Comparison of ENCODE assay signal across 1 cellular context in the genomic region with DNA sequence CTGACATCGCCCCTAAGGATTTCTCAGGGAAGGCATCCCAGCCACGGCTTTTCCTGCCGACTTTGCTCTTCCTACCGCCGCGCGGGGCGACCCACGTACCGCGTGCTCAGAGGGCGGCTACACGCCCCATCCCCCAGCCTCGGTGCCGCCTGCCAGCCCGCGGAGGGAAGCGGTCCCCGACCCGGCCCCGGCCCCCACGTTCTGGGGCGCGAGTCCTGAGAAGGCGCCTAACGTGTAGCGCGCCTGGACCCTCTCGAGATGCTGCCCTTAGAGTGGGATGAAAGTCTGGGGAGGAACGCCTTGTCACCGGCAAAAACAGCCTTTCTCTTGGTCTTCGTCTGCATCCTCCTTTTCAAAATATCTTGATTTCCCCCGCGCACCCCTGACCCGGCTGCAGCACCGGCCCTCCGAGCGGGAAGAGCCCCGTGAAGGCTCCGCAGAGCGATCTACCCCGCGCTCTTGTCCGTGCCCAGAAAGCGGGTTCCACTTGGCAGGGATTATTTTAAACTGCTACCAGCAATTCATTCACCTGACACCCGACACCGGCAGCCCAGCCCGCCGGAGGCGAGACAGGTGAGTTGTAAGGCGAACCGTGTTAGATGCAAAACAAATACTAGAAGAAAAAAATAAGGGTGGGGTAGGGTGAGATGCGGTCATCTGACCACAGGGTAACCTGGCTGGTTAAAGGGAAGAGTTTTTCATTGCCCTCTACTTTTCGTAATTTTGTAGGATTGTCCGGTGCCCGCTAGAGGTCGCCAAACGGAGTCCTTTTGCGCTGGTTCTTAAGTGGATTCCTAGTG.
TF ChIP-seq lines count a peak whose summit lies in the region.

No MANE protein-coding gene starts in this region.

TF ChIP-seq in HepG2, 621 proteins besides CTCF, POLR2A, EP300 and RAD21 (continued from another document and continues in another):
- no peak for TF ChIP-seq LCORL (IDR thresholded peaks at IDR 0.05)
- peak; percentile 70 for TF ChIP-seq LCORL (CRISPR knock-in tag; IDR thresholded peaks at IDR 0.05)
- no peak for TF ChIP-seq TEAD3 (CRISPR knock-in tag; optimal IDR thresholded peaks at IDR 0.05; ENCODE audit: borderline replicate concordance)
- TF ChIP-seq ZNF556 (CRISPR knock-in tag; IDR thresholded peaks at IDR 0.05; ENCODE audit: borderline replicate concordance): no peak; the same call in none of the 2 replicates
- TF ChIP-seq KMT2B (CRISPR knock-in tag; IDR thresholded peaks at IDR 0.05): 0 out of 2 replicates have a peak, but pooled peaks have one; percentile 50
- TF ChIP-seq MXI1 (IDR thresholded peaks at IDR 0.05; ENCODE audit: borderline replicate concordance, low read depth, low read length): no peak
- TF ChIP-seq NFATC3 (CRISPR knock-in tag; IDR thresholded peaks at IDR 0.05): 0 out of 2 replicates have a peak, but pooled peaks have one; percentile 46
- TF ChIP-seq WIZ (CRISPR knock-in tag; IDR thresholded peaks at IDR 0.05): no peak
- no peak for TF ChIP-seq TCF12 (IDR thresholded peaks at IDR 0.05)
- no peak for TF ChIP-seq TCF12 (CRISPR knock-in tag; IDR thresholded peaks at IDR 0.05)
- no peak for TF ChIP-seq ZNF496 (CRISPR knock-in tag; IDR thresholded peaks at IDR 0.05; ENCODE audit: insufficient replicate concordance)
- TF ChIP-seq RFX3 (CRISPR knock-in tag; IDR thresholded peaks at IDR 0.05): no peak
- TF ChIP-seq ZNF567 (CRISPR knock-in tag; IDR thresholded peaks at IDR 0.05; ENCODE audit: borderline replicate concordance): no peak
- TF ChIP-seq ZNF160 (CRISPR knock-in tag; IDR thresholded peaks at IDR 0.05): no peak
- TF ChIP-seq, protein P1, sequence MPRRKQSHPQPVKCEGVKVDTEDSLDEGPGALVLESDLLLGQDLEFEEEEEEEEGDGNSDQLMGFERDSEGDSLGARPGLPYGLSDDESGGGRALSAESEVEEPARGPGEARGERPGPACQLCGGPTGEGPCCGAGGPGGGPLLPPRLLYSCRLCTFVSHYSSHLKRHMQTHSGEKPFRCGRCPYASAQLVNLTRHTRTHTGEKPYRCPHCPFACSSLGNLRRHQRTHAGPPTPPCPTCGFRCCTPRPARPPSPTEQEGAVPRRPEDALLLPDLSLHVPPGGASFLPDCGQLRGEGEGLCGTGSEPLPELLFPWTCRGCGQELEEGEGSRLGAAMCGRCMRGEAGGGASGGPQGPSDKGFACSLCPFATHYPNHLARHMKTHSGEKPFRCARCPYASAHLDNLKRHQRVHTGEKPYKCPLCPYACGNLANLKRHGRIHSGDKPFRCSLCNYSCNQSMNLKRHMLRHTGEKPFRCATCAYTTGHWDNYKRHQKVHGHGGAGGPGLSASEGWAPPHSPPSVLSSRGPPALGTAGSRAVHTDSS (CRISPR knock-in tag; conservative IDR thresholded peaks at IDR 0.05): no peak
- no peak for TF ChIP-seq MTA3 (CRISPR knock-in tag; IDR thresholded peaks at IDR 0.05)
- peak; percentile 44; the same call in 1 of the 2 replicates for TF ChIP-seq NAIF1 (CRISPR knock-in tag; IDR thresholded peaks at IDR 0.05; ENCODE audit: borderline replicate concordance)
- no peak for TF ChIP-seq CENPX (CRISPR knock-in tag; IDR thresholded peaks at IDR 0.05)
- no peak for TF ChIP-seq NCOA5 (CRISPR knock-in tag; IDR thresholded peaks at IDR 0.05)
- TF ChIP-seq, protein P2, sequence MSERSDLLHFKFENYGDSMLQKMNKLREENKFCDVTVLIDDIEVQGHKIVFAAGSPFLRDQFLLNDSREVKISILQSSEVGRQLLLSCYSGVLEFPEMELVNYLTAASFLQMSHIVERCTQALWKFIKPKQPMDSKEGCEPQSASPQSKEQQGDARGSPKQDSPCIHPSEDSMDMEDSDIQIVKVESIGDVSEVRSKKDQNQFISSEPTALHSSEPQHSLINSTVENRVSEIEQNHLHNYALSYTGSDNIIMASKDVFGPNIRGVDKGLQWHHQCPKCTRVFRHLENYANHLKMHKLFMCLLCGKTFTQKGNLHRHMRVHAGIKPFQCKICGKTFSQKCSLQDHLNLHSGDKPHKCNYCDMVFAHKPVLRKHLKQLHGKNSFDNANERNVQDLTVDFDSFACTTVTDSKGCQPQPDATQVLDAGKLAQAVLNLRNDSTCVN (CRISPR knock-in tag; IDR thresholded peaks at IDR 0.05; ENCODE audit: borderline replicate concordance): no peak
- TF ChIP-seq ZNF10 (CRISPR knock-in tag; IDR thresholded peaks at IDR 0.05; ENCODE audit: borderline replicate concordance, low read depth): no peak
- TF ChIP-seq ZNF468 (CRISPR knock-in tag; IDR thresholded peaks at IDR 0.05): no peak
- no peak for TF ChIP-seq BHLHE40 (IDR thresholded peaks at IDR 0.05; ENCODE audit: low read length)
- no peak for TF ChIP-seq SKI (IDR thresholded peaks at IDR 0.05; ENCODE audit: partially characterized antibody)
- TF ChIP-seq, protein P3, sequence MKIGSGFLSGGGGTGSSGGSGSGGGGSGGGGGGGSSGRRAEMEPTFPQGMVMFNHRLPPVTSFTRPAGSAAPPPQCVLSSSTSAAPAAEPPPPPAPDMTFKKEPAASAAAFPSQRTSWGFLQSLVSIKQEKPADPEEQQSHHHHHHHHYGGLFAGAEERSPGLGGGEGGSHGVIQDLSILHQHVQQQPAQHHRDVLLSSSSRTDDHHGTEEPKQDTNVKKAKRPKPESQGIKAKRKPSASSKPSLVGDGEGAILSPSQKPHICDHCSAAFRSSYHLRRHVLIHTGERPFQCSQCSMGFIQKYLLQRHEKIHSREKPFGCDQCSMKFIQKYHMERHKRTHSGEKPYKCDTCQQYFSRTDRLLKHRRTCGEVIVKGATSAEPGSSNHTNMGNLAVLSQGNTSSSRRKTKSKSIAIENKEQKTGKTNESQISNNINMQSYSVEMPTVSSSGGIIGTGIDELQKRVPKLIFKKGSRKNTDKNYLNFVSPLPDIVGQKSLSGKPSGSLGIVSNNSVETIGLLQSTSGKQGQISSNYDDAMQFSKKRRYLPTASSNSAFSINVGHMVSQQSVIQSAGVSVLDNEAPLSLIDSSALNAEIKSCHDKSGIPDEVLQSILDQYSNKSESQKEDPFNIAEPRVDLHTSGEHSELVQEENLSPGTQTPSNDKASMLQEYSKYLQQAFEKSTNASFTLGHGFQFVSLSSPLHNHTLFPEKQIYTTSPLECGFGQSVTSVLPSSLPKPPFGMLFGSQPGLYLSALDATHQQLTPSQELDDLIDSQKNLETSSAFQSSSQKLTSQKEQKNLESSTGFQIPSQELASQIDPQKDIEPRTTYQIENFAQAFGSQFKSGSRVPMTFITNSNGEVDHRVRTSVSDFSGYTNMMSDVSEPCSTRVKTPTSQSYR (CRISPR knock-in tag; IDR thresholded peaks at IDR 0.05; ENCODE audit: borderline replicate concordance): peak; percentile 78
- TF ChIP-seq ZNF883 (CRISPR knock-in tag; IDR thresholded peaks at IDR 0.05; ENCODE audit: not compliant biosample characterization): no peak
- peak; percentile 65; the same call in 1 of the 2 replicates for TF ChIP-seq ZNF558 (CRISPR knock-in tag; IDR thresholded peaks at IDR 0.05; ENCODE audit: borderline replicate concordance)
- TF ChIP-seq ZNF746 (CRISPR knock-in tag; IDR thresholded peaks at IDR 0.05): no peak
- TF ChIP-seq TAF15 (IDR thresholded peaks at IDR 0.05; ENCODE audit: low read depth, low read length, poor library complexity, severe bottlenecking): no peak
- no peak; the same call in 1 of the 2 replicates for TF ChIP-seq KAT8 (CRISPR knock-in tag; IDR thresholded peaks at IDR 0.05)
- TF ChIP-seq, protein P4, sequence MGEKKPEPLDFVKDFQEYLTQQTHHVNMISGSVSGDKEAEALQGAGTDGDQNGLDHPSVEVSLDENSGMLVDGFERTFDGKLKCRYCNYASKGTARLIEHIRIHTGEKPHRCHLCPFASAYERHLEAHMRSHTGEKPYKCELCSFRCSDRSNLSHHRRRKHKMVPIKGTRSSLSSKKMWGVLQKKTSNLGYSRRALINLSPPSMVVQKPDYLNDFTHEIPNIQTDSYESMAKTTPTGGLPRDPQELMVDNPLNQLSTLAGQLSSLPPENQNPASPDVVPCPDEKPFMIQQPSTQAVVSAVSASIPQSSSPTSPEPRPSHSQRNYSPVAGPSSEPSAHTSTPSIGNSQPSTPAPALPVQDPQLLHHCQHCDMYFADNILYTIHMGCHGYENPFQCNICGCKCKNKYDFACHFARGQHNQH (CRISPR knock-in tag; IDR thresholded peaks at IDR 0.05): 0 out of 2 replicates have a peak, but pooled peaks have one; percentile 40
- no peak for TF ChIP-seq FOSL1 (CRISPR knock-in tag; IDR thresholded peaks at IDR 0.05; ENCODE audit: borderline replicate concordance)
- TF ChIP-seq CCAR2 (optimal IDR thresholded peaks at IDR 0.05; ENCODE audit: low read depth, low read length): peak; percentile 72
- peak; percentile 42; the same call in 1 of the 2 replicates for TF ChIP-seq JUN (CRISPR knock-in tag; IDR thresholded peaks at IDR 0.05)
- no peak for TF ChIP-seq HNRNPK (IDR thresholded peaks at IDR 0.05; ENCODE audit: low read depth, low read length, poor library complexity, severe bottlenecking)
- TF ChIP-seq ZFX (CRISPR knock-in tag; IDR thresholded peaks at IDR 0.05; ENCODE audit: low read depth): no peak
- TF ChIP-seq, protein P5, sequence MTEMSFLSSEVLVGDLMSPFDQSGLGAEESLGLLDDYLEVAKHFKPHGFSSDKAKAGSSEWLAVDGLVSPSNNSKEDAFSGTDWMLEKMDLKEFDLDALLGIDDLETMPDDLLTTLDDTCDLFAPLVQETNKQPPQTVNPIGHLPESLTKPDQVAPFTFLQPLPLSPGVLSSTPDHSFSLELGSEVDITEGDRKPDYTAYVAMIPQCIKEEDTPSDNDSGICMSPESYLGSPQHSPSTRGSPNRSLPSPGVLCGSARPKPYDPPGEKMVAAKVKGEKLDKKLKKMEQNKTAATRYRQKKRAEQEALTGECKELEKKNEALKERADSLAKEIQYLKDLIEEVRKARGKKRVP (CRISPR knock-in tag; IDR thresholded peaks at IDR 0.05): no peak
- TF ChIP-seq TBL1XR1 (IDR thresholded peaks at IDR 0.05; ENCODE audit: borderline replicate concordance, low read length, partially characterized antibody): no peak
- no peak for TF ChIP-seq ZNF780A (CRISPR knock-in tag; IDR thresholded peaks at IDR 0.05)
- TF ChIP-seq, protein P6, sequence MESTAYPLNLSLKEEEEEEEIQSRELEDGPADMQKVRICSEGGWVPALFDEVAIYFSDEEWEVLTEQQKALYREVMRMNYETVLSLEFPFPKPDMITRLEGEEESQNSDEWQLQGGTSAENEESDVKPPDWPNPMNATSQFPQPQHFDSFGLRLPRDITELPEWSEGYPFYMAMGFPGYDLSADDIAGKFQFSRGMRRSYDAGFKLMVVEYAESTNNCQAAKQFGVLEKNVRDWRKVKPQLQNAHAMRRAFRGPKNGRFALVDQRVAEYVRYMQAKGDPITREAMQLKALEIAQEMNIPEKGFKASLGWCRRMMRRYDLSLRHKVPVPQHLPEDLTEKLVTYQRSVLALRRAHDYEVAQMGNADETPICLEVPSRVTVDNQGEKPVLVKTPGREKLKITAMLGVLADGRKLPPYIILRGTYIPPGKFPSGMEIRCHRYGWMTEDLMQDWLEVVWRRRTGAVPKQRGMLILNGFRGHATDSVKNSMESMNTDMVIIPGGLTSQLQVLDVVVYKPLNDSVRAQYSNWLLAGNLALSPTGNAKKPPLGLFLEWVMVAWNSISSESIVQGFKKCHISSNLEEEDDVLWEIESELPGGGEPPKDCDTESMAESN (CRISPR knock-in tag; conservative IDR thresholded peaks at IDR 0.05): peak; percentile 22; the same call in 1 of the 2 replicates
- TF ChIP-seq MIER3 (CRISPR knock-in tag; IDR thresholded peaks at IDR 0.05; ENCODE audit: borderline replicate concordance): peak; percentile 57; the same call in 1 of the 2 replicates
- TF ChIP-seq POGZ (CRISPR knock-in tag; IDR thresholded peaks at IDR 0.05): no peak; the same call in 1 of the 2 replicates
- TF ChIP-seq ELF4 (CRISPR knock-in tag; IDR thresholded peaks at IDR 0.05; ENCODE audit: borderline replicate concordance): peak; percentile 62; the same call in 1 of the 2 replicates
- no peak for TF ChIP-seq SNRNP70 (IDR thresholded peaks at IDR 0.05; ENCODE audit: low read depth, low read length)
- TF ChIP-seq ZNF224 (CRISPR knock-in tag; IDR thresholded peaks at IDR 0.05): no peak
- TF ChIP-seq GABPB1 (CRISPR knock-in tag; IDR thresholded peaks at IDR 0.05): peak; percentile 60
- no peak for TF ChIP-seq PCBP2 (optimal IDR thresholded peaks at IDR 0.05; ENCODE audit: low read depth, low read length, poor library complexity, severe bottlenecking)
- TF ChIP-seq CC2D1A (CRISPR knock-in tag; IDR thresholded peaks at IDR 0.05): no peak
- TF ChIP-seq RCOR2 (CRISPR knock-in tag; IDR thresholded peaks at IDR 0.05): 0 out of 2 replicates have a peak, but pooled peaks have one; percentile 8
- peak; percentile 46; the same call in 1 of the 2 replicates for TF ChIP-seq PHF20 (CRISPR knock-in tag; IDR thresholded peaks at IDR 0.05)
- no peak for TF ChIP-seq ATF7 (IDR thresholded peaks at IDR 0.05)
- peak; percentile 53 for TF ChIP-seq ATF7 (CRISPR knock-in tag; IDR thresholded peaks at IDR 0.05)
- TF ChIP-seq RFX5 (IDR thresholded peaks at IDR 0.05; ENCODE audit: low read depth, low read length): no peak
- TF ChIP-seq, protein P7, sequence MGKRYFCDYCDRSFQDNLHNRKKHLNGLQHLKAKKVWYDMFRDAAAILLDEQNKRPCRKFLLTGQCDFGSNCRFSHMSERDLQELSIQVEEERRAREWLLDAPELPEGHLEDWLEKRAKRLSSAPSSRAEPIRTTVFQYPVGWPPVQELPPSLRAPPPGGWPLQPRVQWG (CRISPR knock-in tag; IDR thresholded peaks at IDR 0.05; ENCODE audit: borderline replicate concordance, low read depth): no peak
- TF ChIP-seq, protein P8, sequence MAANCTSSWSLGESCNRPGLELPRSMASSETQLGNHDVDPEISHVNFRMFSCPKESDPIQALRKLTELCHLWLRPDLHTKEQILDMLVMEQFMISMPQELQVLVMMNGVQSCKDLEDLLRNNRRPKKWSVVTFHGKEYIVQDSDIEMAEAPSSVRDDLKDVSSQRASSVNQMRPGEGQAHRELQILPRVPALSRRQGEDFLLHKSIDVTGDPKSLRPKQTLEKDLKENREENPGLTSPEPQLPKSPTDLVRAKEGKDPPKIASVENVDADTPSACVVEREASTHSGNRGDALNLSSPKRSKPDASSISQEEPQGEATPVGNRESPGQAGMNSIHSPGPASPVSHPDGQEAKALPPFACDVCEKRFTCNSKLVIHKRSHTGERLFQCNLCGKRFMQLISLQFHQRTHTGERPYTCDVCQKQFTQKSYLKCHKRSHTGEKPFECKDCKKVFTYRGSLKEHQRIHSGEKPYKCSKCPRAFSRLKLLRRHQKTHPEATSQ (CRISPR knock-in tag; IDR thresholded peaks at IDR 0.05; ENCODE audit: borderline replicate concordance): 0 out of 2 replicates have a peak, but pooled peaks have one; percentile 2
- TF ChIP-seq TOPORS (CRISPR knock-in tag; IDR thresholded peaks at IDR 0.05): no peak
- no peak; the same call in 1 of the 2 replicates for TF ChIP-seq ARNTL (CRISPR knock-in tag; IDR thresholded peaks at IDR 0.05)
- TF ChIP-seq SP1 (IDR thresholded peaks at IDR 0.05): no peak
- TF ChIP-seq SP1 (CRISPR knock-in tag; IDR thresholded peaks at IDR 0.05): no peak
- TF ChIP-seq, protein P9, sequence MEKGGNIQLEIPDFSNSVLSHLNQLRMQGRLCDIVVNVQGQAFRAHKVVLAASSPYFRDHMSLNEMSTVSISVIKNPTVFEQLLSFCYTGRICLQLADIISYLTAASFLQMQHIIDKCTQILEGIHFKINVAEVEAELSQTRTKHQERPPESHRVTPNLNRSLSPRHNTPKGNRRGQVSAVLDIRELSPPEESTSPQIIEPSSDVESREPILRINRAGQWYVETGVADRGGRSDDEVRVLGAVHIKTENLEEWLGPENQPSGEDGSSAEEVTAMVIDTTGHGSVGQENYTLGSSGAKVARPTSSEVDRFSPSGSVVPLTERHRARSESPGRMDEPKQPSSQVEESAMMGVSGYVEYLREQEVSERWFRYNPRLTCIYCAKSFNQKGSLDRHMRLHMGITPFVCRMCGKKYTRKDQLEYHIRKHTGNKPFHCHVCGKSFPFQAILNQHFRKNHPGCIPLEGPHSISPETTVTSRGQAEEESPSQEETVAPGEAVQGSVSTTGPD (CRISPR knock-in tag; IDR thresholded peaks at IDR 0.05): no peak
- TF ChIP-seq ZNF629 (CRISPR knock-in tag; conservative IDR thresholded peaks at IDR 0.05): no peak
